12 cellular contexts compared by ENCODE assay signal in genomic region chr5:131396015-131396414, GRCh38.
DNase-seq lines count a peak whose midpoint lies in the region; ATAC-seq, FAIRE-seq and TF ChIP-seq lines count a peak whose summit lies in the region.
"Had no signal": no experiment of that assay in that cellular context is flagged by ENCODE, and none has a peak within 500 bp of the region (broad histone marks: within the 10 kb centered on the region; RNA-seq: fewer than 3 reads in every experiment).

No MANE protein-coding gene starts in this region.

- H3K9me3 ChIP-seq in upper lobe of left lung, result no peaks in the 10 kb centered on the region
- H3K9me3 ChIP-seq: mucosa of descending colon had no signal

- no peaks in the 10 kb centered on the region for H3K27me3 Mint-ChIP-seq in activated CD8-positive, alpha-beta T cell treated with anti-CD3 and anti-CD28 coated beads for 36 hours

- CTCF ChIA-PET in activated CD8-positive, alpha-beta T cell treated with anti-CD3 and anti-CD28 coated beads for 36 hours (lab: Charles Lee), result interaction anchor here (1.4 to 5.6 kb wide), 5 partner anchors 12 to 130 kb away, joined by 4 to 38 read pairs (median 5); no protein-coding TSS in a partner anchor

- TF ChIP-seq CTCF in activated CD8-positive, alpha-beta T cell treated with anti-CD3 and anti-CD28 coated beads for 36 hours (IDR thresholded peaks at IDR 0.05), result no peak
- TF ChIP-seq CTCF in upper lobe of left lung (IDR thresholded peaks at IDR 0.05), result no peak

- H3K27me3 ChIP-seq in upper lobe of left lung, result no peaks in the 10 kb centered on the region

- no peak for TF ChIP-seq EP300 in upper lobe of left lung (IDR thresholded peaks at IDR 0.05)

- intact Hi-C loops in activated CD8-positive, alpha-beta T cell treated with anti-CD3 and anti-CD28 coated beads for 36 hours (cut with micrococcal nuclease), result loop anchor here (2.0 kb wide), 1 partner anchor 19 kb away; no protein-coding TSS in a partner anchor

- peaks cover 75% of the 10 kb centered on the region for H3K4me1 Mint-ChIP-seq in activated CD8-positive, alpha-beta T cell treated with anti-CD3 and anti-CD28 coated beads for 36 hours (ENCODE audit: low read depth)

- no peak overlapping the region for H3K27ac ChIP-seq in upper lobe of left lung

- peaks cover 3 to 47% (median 14%) of the 10 kb centered on the region in 4 donors for H3K36me3 ChIP-seq in upper lobe of left lung

- no peak overlapping the region for H3K4me3 ChIP-seq in upper lobe of left lung
- H3K4me3 ChIP-seq: mucosa of descending colon had no signal

- 88 to 94% methylated on average over 3 of the region's 3 CpGs for WGBS in upper lobe of left lung, 2 donors

- peak; percentile 86 for FAIRE-seq in GM12891 (lab: Jason Lieb, UNC)

- no peak for TF ChIP-seq POLR2A in GM12891 (IDR thresholded peaks at IDR 0.05; ENCODE audit: low read depth, low read length)
- no peak for TF ChIP-seq POLR2A in upper lobe of left lung (IDR thresholded peaks at IDR 0.05)

- ATAC-seq in GM19372 (IDR thresholded peaks at IDR 0.05; ENCODE audit: low read depth, unreplicated experiment) (peak; percentile 66), HG02973 (IDR thresholded peaks at IDR 0.05; ENCODE audit: unreplicated experiment) (peak; percentile 91), upper lobe of left lung (ENCODE audit: low FRiP score in 2 of 2) (no peak)
- ATAC-seq in activated CD8-positive, alpha-beta T cell treated with anti-CD3 and anti-CD28 coated beads for 36 hours, result peak; percentile 74
- ATAC-seq: HCT116, mucosa of descending colon had no signal

- H3K4me3 Mint-ChIP-seq in activated CD8-positive, alpha-beta T cell treated with anti-CD3 and anti-CD28 coated beads for 36 hours, result peak overlapping the region; percentile 43

- peaks cover 79% of the 10 kb centered on the region for H3K36me3 Mint-ChIP-seq in activated CD8-positive, alpha-beta T cell treated with anti-CD3 and anti-CD28 coated beads for 36 hours (ENCODE audit: low read depth)

- POLR2A ChIA-PET in activated CD8-positive, alpha-beta T cell treated with anti-CD3 and anti-CD28 coated beads for 36 hours (lab: Charles Lee), result interaction anchor here (0.8 to 2.8 kb wide), 9 partner anchors 9 to 142 kb away, joined by 3 to 11 read pairs (median 3); no protein-coding TSS in a partner anchor

- DNase-seq in GM12891 (ENCODE audit: insufficient read length, low spot score) (no peak), NCI-H2107 treated with DMSO at 0.1 percent for 48 hours (lab: John Stamatoyannopoulos, UW; ENCODE audit: unreplicated experiment) (no peak), globus pallidus (ENCODE audit: low spot score) (no peak), cerebellum (ENCODE audit: low spot score) (no peak), upper lobe of left lung (no peak)
- DNase-seq in activated CD8-positive, alpha-beta T cell treated with anti-CD3 and anti-CD28 coated beads for 36 hours, result peak; percentile 41
- DNase-seq: COR-L47, mucosa of descending colon, NCI-H1694 had no signal

- peak overlapping the region; percentile 88 for H3K27ac Mint-ChIP-seq in activated CD8-positive, alpha-beta T cell treated with anti-CD3 and anti-CD28 coated beads for 36 hours

- H3K4me1 ChIP-seq in upper lobe of left lung, result peaks cover 0 to 9% (median 4%) of the 10 kb centered on the region in 4 donors

- peaks cover 10% of the 10 kb centered on the region for H3K9me3 Mint-ChIP-seq in activated CD8-positive, alpha-beta T cell treated with anti-CD3 and anti-CD28 coated beads for 36 hours

TF ChIP-seq in GM12891, 5 proteins besides CTCF, POLR2A, EP300 and RAD21:
- TF ChIP-seq TAF1 (IDR thresholded peaks at IDR 0.05; ENCODE audit: low read depth, low read length), result no peak
- no peak for TF ChIP-seq SPI1 (IDR thresholded peaks at IDR 0.05; ENCODE audit: low read depth, low read length)
- no peak for TF ChIP-seq PAX5 (IDR thresholded peaks at IDR 0.05; ENCODE audit: insufficient read depth, low read length, severe bottlenecking)
- no peak for TF ChIP-seq POLR2AphosphoS5 (IDR thresholded peaks at IDR 0.05; ENCODE audit: low read depth, low read length)
- no peak for TF ChIP-seq POU2F2 (IDR thresholded peaks at IDR 0.05; ENCODE audit: low read depth, low read length)
TF ChIP-seq in GM12891: peak in this region for 0.

Comparison
In these comparisons a context has a peak if more than half of its experiments do, and no peak if none do; other contexts are left out.
1. ATAC-seq: peak in GM19372 (single experiment), HG02973 (single experiment) and activated CD8-positive, alpha-beta T cell treated with anti-CD3 and anti-CD28 coated beads for 36 hours (single experiment); none in upper lobe of left lung (0 of 2).